ENCODE assay signal across 8 cellular contexts in the genomic region with DNA sequence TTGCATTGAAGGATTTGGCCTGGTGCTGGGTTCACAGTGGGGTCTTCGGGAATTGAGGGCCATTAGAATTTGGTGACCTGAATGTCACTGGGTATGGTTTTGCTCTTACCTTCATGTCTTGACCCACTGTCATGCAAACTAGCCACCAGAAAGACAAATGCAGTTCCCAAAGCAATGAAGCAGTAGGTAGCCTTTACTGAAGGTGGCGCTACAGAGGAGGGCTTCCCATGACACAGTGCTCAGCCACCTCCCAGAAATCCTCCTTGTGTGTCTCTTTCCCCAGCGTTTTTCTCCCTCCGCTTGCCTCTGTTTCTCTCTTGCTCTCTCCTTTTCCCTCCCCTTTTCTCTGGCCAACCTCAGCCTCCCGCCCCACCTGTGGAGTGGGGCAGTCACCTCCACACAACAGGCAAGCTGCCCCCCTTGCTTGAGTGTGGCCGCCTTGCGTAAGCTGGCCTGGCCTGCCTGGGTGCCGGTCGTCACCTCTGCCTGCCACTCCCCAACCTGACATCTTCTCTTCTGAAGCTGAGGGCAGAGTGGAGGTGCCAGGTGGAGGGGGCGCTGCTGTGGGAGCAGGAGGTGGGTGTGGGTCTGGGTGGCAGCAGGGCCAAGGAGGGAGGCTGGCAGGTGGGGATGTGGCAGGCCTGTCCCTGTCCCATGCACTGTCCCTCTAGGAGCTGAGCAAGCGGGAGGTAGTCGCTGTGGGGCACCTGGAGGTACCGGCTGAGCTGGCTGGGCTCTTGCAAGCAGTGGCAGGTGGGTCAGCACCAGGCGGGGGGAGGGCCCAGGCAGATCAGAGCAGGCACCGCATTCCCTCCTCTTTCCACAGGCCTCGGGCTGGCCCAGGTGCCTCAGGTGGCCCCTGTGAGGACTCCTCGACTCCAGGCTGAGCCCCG. TPM values are rescaled to one million over a fixed set of nuclear protein-coding genes. Genes with fewer than 3 reads are reported as not detected.
A peak's percentile ranks its signal among the peaks of the same experiment; 100 is the strongest.
DNase-seq lines count a peak whose midpoint lies in the region; ATAC-seq, FAIRE-seq and TF ChIP-seq lines count a peak whose summit lies in the region.
"Had no signal": no experiment of that assay in that cellular context is flagged by ENCODE, and none has a peak within 500 bp of the region (broad histone marks: within the 10 kb centered on the region; RNA-seq: fewer than 3 reads in every experiment).

No MANE protein-coding gene starts in this region.

- TF ChIP-seq EP300 in gastroesophageal sphincter (IDR thresholded peaks at IDR 0.05) = no peak

- TF ChIP-seq POLR2A in gastroesophageal sphincter (IDR thresholded peaks at IDR 0.05) = no peak

- TF ChIP-seq CTCF in HL-60 (IDR thresholded peaks at IDR 0.05; ENCODE audit: insufficient read depth, low read length) = peak; percentile 20
- TF ChIP-seq CTCF in lung (IDR thresholded peaks at IDR 0.05; ENCODE audit: control extremely low read depth, extremely low read depth) = no peak
- TF ChIP-seq CTCF in gastroesophageal sphincter (IDR thresholded peaks at IDR 0.05) = no peak
- no peak for TF ChIP-seq CTCF in right atrium auricular region (IDR thresholded peaks at IDR 0.05)

- ATAC-seq in lung (ENCODE audit: insufficient read depth, low FRiP score) (no peak), gastroesophageal sphincter (no peak)
- ATAC-seq: Panc1 had no signal

- DNase-seq in HL-60 (ENCODE audit: low read depth in 1 of 2, low spot score in 1 of 2) (no peak), amniotic epithelial cell (ENCODE audit: low read depth) (peak; percentile 11), lung (ENCODE audit: low spot score) (peak; percentile 39), A172 (ENCODE audit: low spot score) (no peak), right atrium auricular region (ENCODE audit: low spot score) (no peak)

- H3K4me1 ChIP-seq in lung (ENCODE audit: control insufficient read depth in 2 of 2, insufficient read depth in 2 of 2, low read length in 2 of 2) = no peaks in the 10 kb centered on the region
- H3K4me1 ChIP-seq in gastroesophageal sphincter = peaks cover 0 to 9% (median 0%) of the 10 kb centered on the region in 3 donors
- H3K4me1 ChIP-seq in right atrium auricular region = peaks cover 0 to 4% of the 10 kb centered on the region in 2 donors

- H3K9me3 ChIP-seq in lung (ENCODE audit: control insufficient read depth in 2 of 2, insufficient read depth in 1 of 2, low read length in 1 of 2) = no peaks in the 10 kb centered on the region
- H3K9me3 ChIP-seq in gastroesophageal sphincter = no peaks in the 10 kb centered on the region
- H3K9me3 ChIP-seq in right atrium auricular region = no peaks in the 10 kb centered on the region

- H3K36me3 ChIP-seq in lung (ENCODE audit: control insufficient read depth in 2 of 2, insufficient read depth in 2 of 2, low read length in 2 of 2) = no peaks in the 10 kb centered on the region
- H3K36me3 ChIP-seq in gastroesophageal sphincter = no peaks in the 10 kb centered on the region
- H3K36me3 ChIP-seq in right atrium auricular region = no peaks in the 10 kb centered on the region

- H3K27ac ChIP-seq in HL-60 (replicated peaks) = no peak overlapping the region
- no peak overlapping the region for H3K27ac ChIP-seq in lung (ENCODE audit: low read depth in 1 of 2, low read length in 1 of 2)
- no peak overlapping the region for H3K27ac ChIP-seq in gastroesophageal sphincter
- no peak overlapping the region for H3K27ac ChIP-seq in right atrium auricular region

- 66 to 79% methylated on average over 15 to 18 of the region's 18 CpGs for WGBS in lung, 2 donors
- 40% methylated on average over 1 of the region's 18 CpGs; no CpG with 5 or more reads in 1 of the 2 donors for WGBS in gastroesophageal sphincter (ENCODE audit: low coverage in 1 of 2), 2 donors

- H3K4me3 ChIP-seq in HL-60 (replicated peaks; ENCODE audit: insufficient read depth, low read length) (no peak overlapping the region), lung (no peak overlapping the region), gastroesophageal sphincter (no peak overlapping the region), right atrium auricular region (no peak overlapping the region)

- H3K27me3 ChIP-seq in HL-60 (ENCODE audit: insufficient read depth, poor library complexity, severe bottlenecking) (no peaks in the 10 kb centered on the region), lung (ENCODE audit: control insufficient read depth, insufficient read depth) (no peaks in the 10 kb centered on the region), gastroesophageal sphincter (peaks cover 32% of the 10 kb centered on the region), right atrium auricular region (no peaks in the 10 kb centered on the region)

- FAIRE-seq in G401.6 (lab: Jason Lieb, UNC) = peak; percentile 48

RNA-seq across cellular contexts. Expression of a gene that starts 34.7 kb away (rescaled TPM):
- total RNA-seq in lung = 1 to 10 TPM; 2.1 to 2.4 TPM
- polyA plus RNA-seq in lung = 1 to 10 TPM in 1 of 2 donors, under 1 TPM in 1; 0.56 to 2.7 TPM
- total RNA-seq in gastroesophageal sphincter = 1 to 10 TPM in 1 of 4 donors, under 1 TPM in 3; 0.59 to 1.2 (median 0.70) TPM
- 0.02 and 0.09 TPM in 2 replicates for total RNA-seq in A172 (2014; rRNA removed; shearing (Covaris generic))
- under 1 TPM in 1 of 2 donors, not detected in 1; 0.20 TPM for total RNA-seq in right atrium auricular region

RNA-seq across cellular contexts. Expression of a gene that starts 40.3 kb away (rescaled TPM):
- 100 to 1,000 TPM in 1 of 2 donors, 10 to 100 TPM in 1; 83.0 to 104 TPM for total RNA-seq in lung
- 10 to 100 TPM; 30.2 to 36.5 TPM for polyA plus RNA-seq in lung
- 100 to 1,000 TPM; 123 to 207 (median 131) TPM for total RNA-seq in gastroesophageal sphincter
- total RNA-seq in A172 (2014; rRNA removed; shearing (Covaris generic)) = 107 and 116 TPM in 2 replicates
- 100 to 1,000 TPM; 177 to 193 TPM for total RNA-seq in right atrium auricular region

RNA-seq across cellular contexts. Expression of a gene that starts 55.5 kb away (rescaled TPM):
- total RNA-seq in lung (10 to 100 TPM; 28.6 to 41.3 TPM), gastroesophageal sphincter (10 to 100 TPM; 27.4 to 43.7 (median 33.9) TPM), right atrium auricular region (10 to 100 TPM; 18.2 to 27.7 TPM)
- polyA plus RNA-seq in lung = 10 to 100 TPM; 32.7 to 38.5 TPM
- total RNA-seq in A172 (2014; rRNA removed; shearing (Covaris generic)) = 55.7 and 59.3 TPM in 2 replicates

Comparison
In these comparisons a context has a peak if more than half of its experiments do, and no peak if none do; other contexts are left out.
1. DNase-seq: peak in amniotic epithelial cell (single experiment) and lung (single experiment); none in HL-60 (0 of 2), A172 (single experiment) and right atrium auricular region (single experiment).